16 cellular contexts compared by ENCODE assay signal in the genomic region with DNA sequence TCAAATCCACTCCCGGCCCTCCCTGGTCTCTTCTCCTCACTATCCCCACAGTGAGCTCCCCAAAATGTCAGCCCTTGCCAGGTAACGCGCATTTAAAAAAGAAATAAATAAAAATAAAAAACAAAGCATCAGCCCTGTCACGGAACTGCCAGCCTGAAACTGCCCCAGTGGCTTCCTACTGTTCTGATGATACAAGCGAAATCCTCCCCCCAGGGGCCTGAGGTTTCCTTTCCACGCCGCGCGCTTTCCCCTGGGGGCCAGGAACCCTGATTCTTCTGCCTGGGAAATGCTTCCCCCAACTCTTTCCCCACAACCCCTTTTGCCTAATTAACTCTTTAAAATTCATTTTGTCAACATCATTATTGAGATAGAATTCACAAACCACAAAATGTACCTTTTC.
"Had no signal": no experiment of that assay in that cellular context is flagged by ENCODE, and none has a peak within 500 bp of the region (broad histone marks: within the 10 kb centered on the region; RNA-seq: fewer than 3 reads in every experiment).

No MANE protein-coding gene starts in this region.

- H3K27ac Mint-ChIP-seq: progenitor cell of endocrine pancreas; stimulated activated effector memory CD8-positive, alpha-beta T cell treated with anti-CD3 and anti-CD28 coated beads, Interleukin-12 subunit alpha, Interleukin-12 subunit beta, amount 100 ng/mL, for 72 hours had no signal

- DNase-seq: activated CD4-positive, alpha-beta T cell treated with anti-CD3 and anti-CD28 coated beads, Interleukin-2, amount 50 U/mL, for 48 hours; activated naive CD4-positive, alpha-beta T cell treated with Interleukin-2 at 50 U/mL for 16 hours; cerebellar nuclear complex; effector CD4-positive, alpha-beta T cell; mesenchymal stem cell; mucosa of descending colon; naive B cell; nucleus accumbens; small intestine; stimulated activated CD4-positive, alpha-beta T cell treated with anti-CD3 and anti-CD28 coated beads, Interleukin-4, amount 100 ng/mL, for 1 hour; SW 1271; T-helper 2 cell; thyroid gland had no signal

- H3K36me3 Mint-ChIP-seq: stimulated activated effector memory CD8-positive, alpha-beta T cell treated with anti-CD3 and anti-CD28 coated beads, Interleukin-12 subunit alpha, Interleukin-12 subunit beta, amount 100 ng/mL, for 72 hours had no signal

- ATAC-seq: gastroesophageal sphincter; mucosa of descending colon; stimulated activated effector memory CD8-positive, alpha-beta T cell treated with anti-CD3 and anti-CD28 coated beads, Interleukin-12 subunit alpha, Interleukin-12 subunit beta, amount 100 ng/mL, for 72 hours had no signal

- H3K4me3 Mint-ChIP-seq: naive B cell; stimulated activated effector memory CD8-positive, alpha-beta T cell treated with anti-CD3 and anti-CD28 coated beads, Interleukin-12 subunit alpha, Interleukin-12 subunit beta, amount 100 ng/mL, for 72 hours had no signal

- H3K27me3 Mint-ChIP-seq: progenitor cell of endocrine pancreas had no signal
